ENCODE assay signal across 8 cellular contexts in the genomic region with DNA sequence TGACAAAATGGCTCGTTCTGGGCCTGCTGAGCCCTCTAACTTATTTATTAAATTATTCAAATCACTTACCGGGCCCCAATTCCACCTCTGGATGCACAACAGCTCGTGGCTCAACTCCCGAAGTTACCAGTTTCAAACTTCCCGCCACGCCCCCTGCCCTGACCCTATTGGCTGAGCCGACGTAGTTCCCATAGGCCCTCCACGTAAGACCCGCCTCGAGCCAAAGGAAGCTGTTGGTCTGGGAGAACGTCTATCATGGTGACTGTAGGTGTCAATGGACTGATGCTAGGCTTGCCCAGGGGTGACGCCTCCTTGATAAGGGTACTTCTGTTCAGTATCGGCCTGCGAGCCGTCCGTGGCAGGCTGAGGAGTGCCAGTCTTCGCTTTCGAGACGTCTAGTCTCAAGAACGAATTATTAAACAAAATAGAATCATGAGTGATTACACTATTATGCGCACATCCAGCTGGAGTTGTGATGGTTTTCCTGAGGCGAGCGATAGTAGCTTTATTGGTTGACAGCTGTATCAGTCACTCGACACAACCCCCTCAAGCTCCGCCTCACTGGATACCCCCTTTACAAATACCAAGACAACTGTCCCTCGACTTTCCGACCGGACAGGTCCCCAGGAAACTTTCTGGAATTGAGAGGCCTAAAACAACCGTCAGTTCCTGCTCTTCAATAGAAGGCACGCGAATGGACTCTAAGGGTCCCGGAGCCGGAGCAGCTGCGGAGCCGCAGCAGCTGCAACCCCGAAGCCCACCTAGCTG. TPM values are rescaled to one million over a fixed set of nuclear protein-coding genes. Genes with fewer than 3 reads are reported as not detected.
A peak's percentile ranks its signal among the peaks of the same experiment; 100 is the strongest.
DNase-seq lines count a peak whose midpoint lies in the region; TF ChIP-seq lines count a peak whose summit lies in the region.

Gene CDCA3, minus strand, starts transcription at position 134 of the 768 bp plus-strand sequence. CDS start 334 bp downstream, outside the sequence.

- peaks cover 2% of the 10 kb centered on the region for H4K20me1 ChIP-seq in H9 (ENCODE audit: control insufficient read depth, insufficient read depth, insufficient read length)

- H3K79me1 ChIP-seq in H9 (ENCODE audit: insufficient read depth, low read depth, low read length, poor library complexity, severe bottlenecking), result no peaks in the 10 kb centered on the region

- H3K4me1 Mint-ChIP-seq in H9, result peaks cover 24 to 26% of the 10 kb centered on the region in 2 experiments
- peaks cover 44% of the 10 kb centered on the region for H3K4me1 Mint-ChIP-seq in nephron
- H3K4me1 Mint-ChIP-seq in stimulated activated naive CD8-positive, alpha-beta T cell treated with anti-CD3 and anti-CD28 coated beads, Interleukin-15, Interleukin-2, amounts not matched to agents 100 ng/mL and 50 ng/mL, for 24 hours (ENCODE audit: low read depth), result peaks cover 50% of the 10 kb centered on the region

- H3K18ac ChIP-seq in H9 (ENCODE audit: insufficient read length, low read depth, low read length), result peak within 1 kb of the TSS; percentile 80

- H3K4me3 ChIP-seq in MG63, result peak within 1 kb of the TSS; percentile 86
- peak within 1 kb of the TSS; percentile 97 for H3K4me3 ChIP-seq in fibroblast of the aortic adventitia (ENCODE audit: low read depth, low read length)

- H4K91ac ChIP-seq in H9 (ENCODE audit: insufficient read length, low read depth, low read length), result no peak within 1 kb of the TSS

- no peak within 1 kb of the TSS for H2BK15ac ChIP-seq in H9 (ENCODE audit: low read depth, low read length)

- H3K27me3 ChIP-seq in H9 (ENCODE audit: insufficient read depth, low read length), result no peaks in the 10 kb centered on the region
- no peaks in the 10 kb centered on the region for H3K27me3 ChIP-seq in MG63

- no peak within 1 kb of the TSS for H3K23ac ChIP-seq in H9 (ENCODE audit: insufficient read length, low read depth, low read length)

- H2AK5ac ChIP-seq in H9 (ENCODE audit: insufficient read length, low read length), result no peak within 1 kb of the TSS

- H3K4me3 Mint-ChIP-seq in H9, result peak within 1 kb of the TSS; percentile 94 to 98
- peak within 1 kb of the TSS; percentile 87 to 91 (median 91) for H3K4me3 Mint-ChIP-seq in nephron
- H3K4me3 Mint-ChIP-seq in stimulated activated naive CD8-positive, alpha-beta T cell treated with anti-CD3 and anti-CD28 coated beads, Interleukin-15, Interleukin-2, amounts not matched to agents 100 ng/mL and 50 ng/mL, for 24 hours, result peak within 1 kb of the TSS; percentile 95

- no peaks in the 10 kb centered on the region; a peak in 1 of 5 replicates for H3K9me3 Mint-ChIP-seq in H9
- no peaks in the 10 kb centered on the region for H3K9me3 Mint-ChIP-seq in nephron
- no peaks in the 10 kb centered on the region for H3K9me3 Mint-ChIP-seq in stimulated activated naive CD8-positive, alpha-beta T cell treated with anti-CD3 and anti-CD28 coated beads, Interleukin-15, Interleukin-2, amounts not matched to agents 100 ng/mL and 50 ng/mL, for 24 hours

- H3K36me3 Mint-ChIP-seq in H9 (ENCODE audit: insufficient read depth in 1 of 3, low read depth in 3 of 3) (peaks cover 24 to 61% (median 57%) of the 10 kb centered on the region in 3 experiments; a peak in 6 of 7 replicates), nephron (ENCODE audit: low read depth) (peaks cover 33% of the 10 kb centered on the region)
- H3K36me3 Mint-ChIP-seq in stimulated activated naive CD8-positive, alpha-beta T cell treated with anti-CD3 and anti-CD28 coated beads, Interleukin-15, Interleukin-2, amounts not matched to agents 100 ng/mL and 50 ng/mL, for 24 hours (ENCODE audit: low read depth), result peaks cover 38% of the 10 kb centered on the region

- no peak within 1 kb of the TSS for H4K5ac ChIP-seq in H9 (ENCODE audit: insufficient read length, low read depth, low read length)

- no peak within 1 kb of the TSS for H4K8ac ChIP-seq in H9 (replicated peaks; ENCODE audit: insufficient read length, low read depth, low read length)

- H2BK12ac ChIP-seq in H9 (ENCODE audit: insufficient read length, low read depth, low read length), result no peak within 1 kb of the TSS

- H3K27ac ChIP-seq in H9 (ENCODE audit: insufficient read length, low read depth, low read length), result no peak within 1 kb of the TSS

- H3K36me3 ChIP-seq in MG63, result peaks cover 72% of the 10 kb centered on the region

- no peak within 1 kb of the TSS for H3T11ph ChIP-seq in H9 (ENCODE audit: low read length)

- peak within 1 kb of the TSS; percentile 68 for H3K9ac ChIP-seq in H9 (ENCODE audit: extremely low read depth, insufficient read length, low read length)

- no CpG with 5 or more reads among the region's 37 CpGs for WGBS in H9 (ENCODE audit: extremely low coverage, insufficient read length, low lambda C conversion rate)

- H3K4me1 ChIP-seq in H9 (ENCODE audit: insufficient read depth, low read length), result no peaks in the 10 kb centered on the region; the same call in 1 of the 2 replicates

- H3K4me2 ChIP-seq in H9 (ENCODE audit: insufficient read depth, insufficient read length, low read length), result peak within 1 kb of the TSS; percentile 78

- H2AFZ ChIP-seq in H9 (ENCODE audit: low read length), result no peak within 1 kb of the TSS

- no peak for TF ChIP-seq CTCF in H9 (conservative IDR thresholded peaks at IDR 0.05)
- no peak for TF ChIP-seq CTCF in fibroblast of the aortic adventitia (IDR thresholded peaks at IDR 0.05; ENCODE audit: insufficient read depth, low read length)
- TF ChIP-seq CTCF in nephron (IDR thresholded peaks at IDR 0.05; ENCODE audit: unreplicated experiment in 3 of 3), result no peak

- peak; percentile 100 for DNase-seq in ELR (ENCODE audit: low read depth)
- peak; percentile 99 for DNase-seq in H9
- peak; percentile 98 for DNase-seq in MG63
- DNase-seq in SHP77 treated with DMSO at 0.1 percent for 48 hours (lab: John Stamatoyannopoulos, UW), result peak; percentile 77
- peak; percentile 96 for DNase-seq in activated effector memory CD4-positive, alpha-beta T cell treated with anti-CD3 and anti-CD28 coated beads, Interleukin-2, amount 50 U/mL, for 16 hours
- peak; percentile 99 for DNase-seq in fibroblast of the aortic adventitia (ENCODE audit: low read depth)

- H3K9me3 ChIP-seq in H9 (ENCODE audit: control insufficient read depth, low read depth, low read length) (no peaks in the 10 kb centered on the region), MG63 (no peaks in the 10 kb centered on the region)

- peaks cover 5% of the 10 kb centered on the region; the same call in 1 of the 2 replicates for H3K79me2 ChIP-seq in H9 (ENCODE audit: insufficient read depth, low read length)

- H3K14ac ChIP-seq in H9 (ENCODE audit: insufficient read depth, low read length), result peak within 1 kb of the TSS; percentile 28; the same call in 1 of the 2 replicates

- H2BK5ac ChIP-seq in H9 (ENCODE audit: insufficient read length, low read length), result no peak within 1 kb of the TSS

- peak within 1 kb of the TSS; percentile 97 to 99 (median 98) for H3K27ac Mint-ChIP-seq in H9
- peak within 1 kb of the TSS; percentile 75 to 97 (median 96) for H3K27ac Mint-ChIP-seq in nephron
- peak within 1 kb of the TSS; percentile 99 for H3K27ac Mint-ChIP-seq in stimulated activated naive CD8-positive, alpha-beta T cell treated with anti-CD3 and anti-CD28 coated beads, Interleukin-15, Interleukin-2, amounts not matched to agents 100 ng/mL and 50 ng/mL, for 24 hours

- no peak within 1 kb of the TSS for H3K4ac ChIP-seq in H9 (ENCODE audit: low read depth, low read length)

- peaks cover 16% of the 10 kb centered on the region for H3K23me2 ChIP-seq in H9 (ENCODE audit: insufficient read length, low read depth, low read length, poor library complexity, severe bottlenecking)

- no peaks in the 10 kb centered on the region for H3K27me3 Mint-ChIP-seq in H9 (ENCODE audit: low read depth)
- no peaks in the 10 kb centered on the region for H3K27me3 Mint-ChIP-seq in nephron (ENCODE audit: low read depth)
- H3K27me3 Mint-ChIP-seq in stimulated activated naive CD8-positive, alpha-beta T cell treated with anti-CD3 and anti-CD28 coated beads, Interleukin-15, Interleukin-2, amounts not matched to agents 100 ng/mL and 50 ng/mL, for 24 hours, result no peaks in the 10 kb centered on the region

- no peak within 1 kb of the TSS for H2BK20ac ChIP-seq in H9 (ENCODE audit: low read depth, low read length, poor library complexity, severe bottlenecking)

- H2BK120ac ChIP-seq in H9 (ENCODE audit: low read depth, low read length, poor library complexity, severe bottlenecking), result no peak within 1 kb of the TSS

- no peak within 1 kb of the TSS for H3K56ac ChIP-seq in H9 (ENCODE audit: insufficient read length, low read depth, low read length)

RNA-seq across cellular contexts. Expression of gene CDCA3, which starts in this region (rescaled TPM):
- total RNA-seq in H9 (2021) (45.1 and 48.6 TPM in 2 replicates), fibroblast of the aortic adventitia (ENCODE audit: low replicate concordance) (23.5 TPM in 1 of 2 replicates, not detected in the other)
- total RNA-seq in MG63 (2014; rRNA removed; shearing (Covaris generic); ENCODE audit: low replicate concordance), result 29.8 and 110 TPM in 2 replicates
